Comparison of ENCODE assay signal across 22 cellular contexts in genomic region chr16:86854895-86855294, GRCh38.
A peak's percentile ranks its signal among the peaks of the same experiment; 100 is the strongest.
DNase-seq lines count a peak whose midpoint lies in the region; ATAC-seq and TF ChIP-seq lines count a peak whose summit lies in the region.
"Had no signal": no experiment of that assay in that cellular context is flagged by ENCODE, and none has a peak within 500 bp of the region (broad histone marks: within the 10 kb centered on the region; RNA-seq: fewer than 3 reads in every experiment).

No MANE protein-coding gene starts in this region.

- no peaks in the 10 kb centered on the region for H3K36me3 Mint-ChIP-seq in osteocyte (ENCODE audit: unreplicated experiment)
- H3K36me3 Mint-ChIP-seq in stimulated activated naive B cell treated with anti-CD40 and anti-IgM and Interleukin-4, amounts not matched to agents 10 μg/mL and 1 μg/mL and 100 μg/mL, for 72 hours, result no peaks in the 10 kb centered on the region
- H3K36me3 Mint-ChIP-seq: neural progenitor cell had no signal

- TF ChIP-seq CTCF in fibroblast of mammary gland (conservative IDR thresholded peaks at IDR 0.05; ENCODE audit: control insufficient read depth, insufficient read depth, low read depth, low read length), result no peak
- no peak for TF ChIP-seq CTCF in osteocyte (IDR thresholded peaks at IDR 0.05)
- no peak for TF ChIP-seq CTCF in mucosa of descending colon (IDR thresholded peaks at IDR 0.05)

- ATAC-seq in stimulated activated naive B cell treated with anti-CD40 and anti-IgM and Interleukin-4, amounts not matched to agents 10 μg/mL and 1 μg/mL and 100 μg/mL, for 72 hours (replicated peaks), result no peak
- ATAC-seq in mucosa of descending colon, result no peak
- ATAC-seq: left lobe of liver had no signal

- H3K9me3 ChIP-seq in adipocyte (ENCODE audit: control insufficient read depth, low read length) (no peaks in the 10 kb centered on the region), mucosa of descending colon (no peaks in the 10 kb centered on the region)
- H3K9me3 ChIP-seq: heart left ventricle, stomach, tibial nerve had no signal

- H3K4me3 ChIP-seq in adipocyte (ENCODE audit: low read length) (no peak overlapping the region), fibroblast of mammary gland (ENCODE audit: control insufficient read depth, low read depth, low read length) (no peak overlapping the region), mucosa of descending colon (no peak overlapping the region)
- H3K4me3 ChIP-seq: heart left ventricle, neural progenitor cell, stomach, tibial nerve had no signal

- DNase-seq in EL (peak; percentile 12), adipocyte (ENCODE audit: low read depth) (peak; percentile 62), fibroblast of mammary gland (ENCODE audit: low read depth) (peak; percentile 70), osteocyte (ENCODE audit: extremely low spot score, unreplicated experiment) (no peak), mucosa of descending colon (no peak), NCI-H748 treated with DMSO at 0.1 percent for 48 hours (lab: John Stamatoyannopoulos, UW) (no peak)
- DNase-seq in stimulated activated naive B cell treated with anti-CD40 and anti-IgM and Interleukin-4, amounts not matched to agents 10 μg/mL and 1 μg/mL and 100 μg/mL, for 72 hours, result no peak
- DNase-seq: activated CD4-positive, alpha-beta T cell treated with anti-CD3 and anti-CD28 coated beads for 48 hours; activated naive CD4-positive, alpha-beta T cell treated with anti-CD3 and anti-CD28 coated beads for 36 hours; activated T-cell treated with anti-CD3 and anti-CD28 coated beads, Interleukin-2, amount 50 U/mL, for 48 hours; COR-L47; DMS79; heart left ventricle; NCI-H1092 treated with DMSO at 0.1 percent for 48 hours; NCI-H2029 treated with DMSO at 0.1 percent for 48 hours; NCI-H82; stomach had no signal

- no peak overlapping the region for H3K9ac ChIP-seq in adipocyte (ENCODE audit: low read length)
- H3K9ac ChIP-seq: neural progenitor cell had no signal

- peaks cover 5% of the 10 kb centered on the region for H3K4me1 ChIP-seq in adipocyte (ENCODE audit: control insufficient read depth, insufficient read depth, low read length)
- no peaks in the 10 kb centered on the region for H3K4me1 ChIP-seq in mucosa of descending colon (ENCODE audit: low read depth)
- H3K4me1 ChIP-seq: heart left ventricle, neural progenitor cell, stomach had no signal

- H3K27me3 Mint-ChIP-seq in osteocyte (ENCODE audit: unreplicated experiment), result no peaks in the 10 kb centered on the region
- H3K27me3 Mint-ChIP-seq in stimulated activated naive B cell treated with anti-CD40 and anti-IgM and Interleukin-4, amounts not matched to agents 10 μg/mL and 1 μg/mL and 100 μg/mL, for 72 hours, result no peaks in the 10 kb centered on the region

- H3K4me1 Mint-ChIP-seq in osteocyte (ENCODE audit: unreplicated experiment), result peaks cover 27% of the 10 kb centered on the region
- H3K4me1 Mint-ChIP-seq in stimulated activated naive B cell treated with anti-CD40 and anti-IgM and Interleukin-4, amounts not matched to agents 10 μg/mL and 1 μg/mL and 100 μg/mL, for 72 hours, result no peaks in the 10 kb centered on the region

- intact Hi-C loops in mucosa of descending colon (cut with DNase I, micrococcal nuclease), result no loop called here

- no peak overlapping the region for H3K4me3 Mint-ChIP-seq in osteocyte (ENCODE audit: unreplicated experiment)
- no peak overlapping the region for H3K4me3 Mint-ChIP-seq in stimulated activated naive B cell treated with anti-CD40 and anti-IgM and Interleukin-4, amounts not matched to agents 10 μg/mL and 1 μg/mL and 100 μg/mL, for 72 hours
- H3K4me3 Mint-ChIP-seq: activated naive CD4-positive, alpha-beta T cell treated with anti-CD3 and anti-CD28 coated beads for 36 hours; dendritic cell treated with granulocyte-macrophage colony-stimulating factor and Interleukin-4, amounts not matched to agents 40 ng/mL and 50 ng/mL, for 4 days; neural progenitor cell; T-helper 2 cell treated with Interferon-gamma antibody and Interleukin-4, amounts not matched to agents 5 μg/mL and 100 μg/mL, for 36 hours had no signal

- H3K27ac Mint-ChIP-seq in osteocyte (ENCODE audit: unreplicated experiment), result peak overlapping the region; percentile 88
- H3K27ac Mint-ChIP-seq in stimulated activated naive B cell treated with anti-CD40 and anti-IgM and Interleukin-4, amounts not matched to agents 10 μg/mL and 1 μg/mL and 100 μg/mL, for 72 hours, result no peak overlapping the region
- H3K27ac Mint-ChIP-seq: activated naive CD4-positive, alpha-beta T cell treated with anti-CD3 and anti-CD28 coated beads for 36 hours; dendritic cell treated with granulocyte-macrophage colony-stimulating factor and Interleukin-4, amounts not matched to agents 40 ng/mL and 50 ng/mL, for 4 days; neural progenitor cell; T-helper 2 cell treated with Interferon-gamma antibody and Interleukin-4, amounts not matched to agents 5 μg/mL and 100 μg/mL, for 36 hours had no signal

- no peaks in the 10 kb centered on the region for H3K9me3 Mint-ChIP-seq in osteocyte (ENCODE audit: unreplicated experiment)
- no peaks in the 10 kb centered on the region for H3K9me3 Mint-ChIP-seq in stimulated activated naive B cell treated with anti-CD40 and anti-IgM and Interleukin-4, amounts not matched to agents 10 μg/mL and 1 μg/mL and 100 μg/mL, for 72 hours
- H3K9me3 Mint-ChIP-seq: activated naive CD4-positive, alpha-beta T cell treated with anti-CD3 and anti-CD28 coated beads for 36 hours; dendritic cell treated with granulocyte-macrophage colony-stimulating factor and Interleukin-4, amounts not matched to agents 40 ng/mL and 50 ng/mL, for 4 days; neural progenitor cell; T-helper 2 cell treated with Interferon-gamma antibody and Interleukin-4, amounts not matched to agents 5 μg/mL and 100 μg/mL, for 36 hours had no signal

- H3K36me3 ChIP-seq in adipocyte (ENCODE audit: control insufficient read depth, insufficient read depth, low read length, severe bottlenecking), result no peaks in the 10 kb centered on the region
- no peaks in the 10 kb centered on the region for H3K36me3 ChIP-seq in mucosa of descending colon (ENCODE audit: low read depth)
- H3K36me3 ChIP-seq: heart left ventricle, neural progenitor cell, stomach, tibial nerve had no signal

- peaks cover 49% of the 10 kb centered on the region for H3K27me3 ChIP-seq in adipocyte (replicated peaks; ENCODE audit: control insufficient read depth, insufficient read depth, low read length)
- H3K27me3 ChIP-seq: heart left ventricle, neural progenitor cell, tibial nerve had no signal

Comparison
In these comparisons a context has a peak if more than half of its experiments do, and no peak if none do; other contexts are left out.
1. DNase-seq: peak in EL (single experiment), adipocyte (single experiment) and fibroblast of mammary gland (single experiment); none in osteocyte (single experiment), stimulated activated naive B cell treated with anti-CD40 and anti-IgM and Interleukin-4, amounts not matched to agents 10 μg/mL and 1 μg/mL and 100 μg/mL, for 72 hours (single experiment), mucosa of descending colon (0 of 3) and NCI-H748 treated with DMSO at 0.1 percent for 48 hours (single experiment).